In the genomic region with DNA sequence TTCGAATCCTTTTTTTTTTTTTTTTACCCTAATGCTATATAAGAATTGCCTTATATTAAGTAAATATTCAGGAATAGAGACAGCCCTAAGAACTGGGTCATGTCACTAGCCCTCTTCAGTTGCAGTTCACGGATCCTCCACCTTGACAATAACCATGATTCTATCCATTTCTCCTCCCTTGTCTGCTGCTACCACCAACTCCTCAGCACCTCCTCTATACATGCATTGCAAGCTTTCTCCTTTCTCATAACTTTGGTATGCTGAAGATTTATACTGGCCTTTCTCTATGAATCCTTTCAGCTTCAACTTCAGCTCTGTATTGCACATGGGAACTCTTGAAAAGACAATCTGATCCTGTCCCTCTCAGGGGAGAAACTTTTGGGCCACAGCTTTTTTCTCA, we compare ENCODE assay signal across 1 cellular context.
TF ChIP-seq lines count a peak whose summit lies in the region.

No MANE protein-coding gene starts in this region.

TF ChIP-seq in K562, 482 proteins besides CTCF, POLR2A, EP300 and RAD21:
- TF ChIP-seq CSDE1 (IDR thresholded peaks at IDR 0.05) (no peak), TGIF2 (CRISPR knock-in tag; IDR thresholded peaks at IDR 0.05) (no peak), POLR3G (IDR thresholded peaks at IDR 0.05; ENCODE audit: extremely low read depth, insufficient read length, insufficient replicate concordance) (no peak), ZNF124 (CRISPR knock-in tag; IDR thresholded peaks at IDR 0.05) (no peak), FOSL1 (tag; conservative IDR thresholded peaks at IDR 0.05) (no peak), SP1 (CRISPR knock-in tag; IDR thresholded peaks at IDR 0.05) (no peak), HSF4 (CRISPR knock-in tag; IDR thresholded peaks at IDR 0.05; ENCODE audit: borderline replicate concordance) (no peak), SNAPC5 (CRISPR knock-in tag; IDR thresholded peaks at IDR 0.05) (no peak), ELF4 (CRISPR knock-in tag; IDR thresholded peaks at IDR 0.05) (no peak), SMARCA4 (IDR thresholded peaks at IDR 0.05) (no peak), ZNF217 (CRISPR knock-in tag; IDR thresholded peaks at IDR 0.05) (no peak), ZNF586 (CRISPR knock-in tag; conservative IDR thresholded peaks at IDR 0.05) (no peak), ZNF436 (CRISPR knock-in tag; IDR thresholded peaks at IDR 0.05) (no peak), POLR2AphosphoS2 (IDR thresholded peaks at IDR 0.05; ENCODE audit: low read length) (no peak), CEBPG (CRISPR knock-in tag; IDR thresholded peaks at IDR 0.05) (no peak), CEBPG (tag; conservative IDR thresholded peaks at IDR 0.05 in 1 of 2, IDR thresholded peaks at IDR 0.05 in 1 of 2) (no peak), ARID4B (CRISPR knock-in tag; IDR thresholded peaks at IDR 0.05) (no peak), ARHGAP35 (IDR thresholded peaks at IDR 0.05; ENCODE audit: partially characterized antibody) (no peak)
- TF ChIP-seq, protein P1, sequence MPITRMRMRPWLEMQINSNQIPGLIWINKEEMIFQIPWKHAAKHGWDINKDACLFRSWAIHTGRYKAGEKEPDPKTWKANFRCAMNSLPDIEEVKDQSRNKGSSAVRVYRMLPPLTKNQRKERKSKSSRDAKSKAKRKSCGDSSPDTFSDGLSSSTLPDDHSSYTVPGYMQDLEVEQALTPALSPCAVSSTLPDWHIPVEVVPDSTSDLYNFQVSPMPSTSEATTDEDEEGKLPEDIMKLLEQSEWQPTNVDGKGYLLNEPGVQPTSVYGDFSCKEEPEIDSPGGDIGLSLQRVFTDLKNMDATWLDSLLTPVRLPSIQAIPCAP (CRISPR knock-in tag; IDR thresholded peaks at IDR 0.05; ENCODE audit: borderline replicate concordance) = no peak
- TF ChIP-seq, protein P2, sequence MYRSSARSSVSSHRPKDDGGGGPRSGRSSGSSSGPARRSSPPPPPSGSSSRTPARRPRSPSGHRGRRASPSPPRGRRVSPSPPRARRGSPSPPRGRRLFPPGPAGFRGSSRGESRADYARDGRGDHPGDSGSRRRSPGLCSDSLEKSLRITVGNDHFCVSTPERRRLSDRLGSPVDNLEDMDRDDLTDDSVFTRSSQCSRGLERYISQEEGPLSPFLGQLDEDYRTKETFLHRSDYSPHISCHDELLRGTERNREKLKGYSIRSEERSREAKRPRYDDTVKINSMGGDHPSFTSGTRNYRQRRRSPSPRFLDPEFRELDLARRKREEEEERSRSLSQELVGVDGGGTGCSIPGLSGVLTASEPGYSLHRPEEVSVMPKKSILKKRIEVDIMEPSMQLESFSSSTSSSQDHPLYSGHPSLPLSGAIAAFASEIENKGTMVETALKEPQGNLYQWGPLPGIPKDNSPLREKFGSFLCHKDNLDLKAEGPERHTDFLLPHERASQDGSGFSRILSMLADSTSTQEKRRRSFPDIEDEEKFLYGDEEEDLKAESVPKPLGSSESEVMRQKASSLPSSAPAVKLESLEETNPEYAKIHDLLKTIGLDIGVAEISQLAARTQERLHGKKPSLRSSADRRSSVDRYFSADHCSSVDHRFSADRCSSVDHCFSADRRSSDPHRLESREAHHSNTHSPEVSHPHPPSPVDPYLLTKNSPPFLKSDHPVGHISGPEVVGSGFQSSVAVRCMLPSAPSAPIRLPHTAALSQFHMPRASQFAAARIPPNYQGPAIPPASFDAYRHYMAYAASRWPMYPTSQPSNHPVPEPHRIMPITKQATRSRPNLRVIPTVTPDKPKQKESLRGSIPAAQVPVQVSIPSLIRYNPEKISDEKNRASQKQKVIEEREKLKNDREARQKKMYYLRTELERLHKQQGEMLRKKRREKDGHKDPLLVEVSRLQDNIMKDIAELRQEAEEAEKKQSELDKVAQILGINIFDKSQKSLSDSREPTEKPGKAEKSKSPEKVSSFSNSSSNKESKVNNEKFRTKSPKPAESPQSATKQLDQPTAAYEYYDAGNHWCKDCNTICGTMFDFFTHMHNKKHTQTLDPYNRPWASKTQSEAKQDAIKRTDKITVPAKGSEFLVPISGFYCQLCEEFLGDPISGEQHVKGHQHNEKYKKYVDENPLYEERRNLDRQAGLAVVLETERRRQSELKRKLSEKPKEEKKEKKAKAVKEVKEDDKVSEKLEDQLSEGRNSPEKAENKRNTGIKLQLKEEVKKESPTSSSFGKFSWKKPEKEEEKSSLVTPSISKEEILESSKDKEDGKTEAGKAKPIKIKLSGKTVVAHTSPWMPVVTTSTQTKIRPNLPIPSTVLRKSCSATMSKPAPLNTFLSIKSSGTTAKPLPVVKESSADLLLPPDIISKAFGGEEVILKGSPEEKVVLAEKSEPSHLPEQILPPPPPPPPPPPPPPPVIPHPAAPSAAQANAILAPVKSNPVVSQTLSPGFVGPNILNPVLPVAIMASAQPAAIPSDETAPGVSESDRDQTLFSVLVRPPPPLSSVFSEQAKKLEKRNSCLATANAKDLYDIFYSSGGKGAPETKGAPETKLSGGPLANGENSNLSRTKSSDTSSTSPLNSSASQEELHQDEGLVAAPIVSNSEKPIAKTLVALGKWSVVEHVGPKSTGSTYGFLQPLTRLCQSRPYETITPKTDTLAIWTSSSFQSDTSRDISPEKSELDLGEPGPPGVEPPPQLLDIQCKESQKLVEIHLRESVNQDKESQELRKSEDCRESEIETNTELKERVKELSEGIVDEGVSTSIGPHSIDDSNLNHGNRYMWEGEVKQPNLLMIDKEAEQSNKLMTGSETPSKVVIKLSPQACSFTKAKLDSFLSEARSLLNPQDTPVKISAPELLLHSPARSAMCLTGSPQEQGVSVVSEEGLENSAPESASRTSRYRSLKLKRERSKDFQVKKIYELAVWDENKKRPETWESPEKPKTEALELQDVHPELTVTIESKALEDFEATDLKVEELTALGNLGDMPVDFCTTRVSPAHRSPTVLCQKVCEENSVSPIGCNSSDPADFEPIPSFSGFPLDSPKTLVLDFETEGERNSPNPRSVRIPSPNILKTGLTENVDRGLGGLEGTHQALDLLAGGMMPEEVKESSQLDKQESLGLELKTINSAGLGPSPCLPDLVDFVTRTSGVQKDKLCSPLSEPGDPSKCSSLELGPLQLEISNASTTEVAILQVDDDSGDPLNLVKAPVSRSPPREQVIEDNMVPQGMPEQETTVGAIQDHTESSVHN (IDR thresholded peaks at IDR 0.05; ENCODE audit: borderline replicate concordance in 1 of 2, low read depth in 1 of 2) = no peak
- TF ChIP-seq, protein P3, sequence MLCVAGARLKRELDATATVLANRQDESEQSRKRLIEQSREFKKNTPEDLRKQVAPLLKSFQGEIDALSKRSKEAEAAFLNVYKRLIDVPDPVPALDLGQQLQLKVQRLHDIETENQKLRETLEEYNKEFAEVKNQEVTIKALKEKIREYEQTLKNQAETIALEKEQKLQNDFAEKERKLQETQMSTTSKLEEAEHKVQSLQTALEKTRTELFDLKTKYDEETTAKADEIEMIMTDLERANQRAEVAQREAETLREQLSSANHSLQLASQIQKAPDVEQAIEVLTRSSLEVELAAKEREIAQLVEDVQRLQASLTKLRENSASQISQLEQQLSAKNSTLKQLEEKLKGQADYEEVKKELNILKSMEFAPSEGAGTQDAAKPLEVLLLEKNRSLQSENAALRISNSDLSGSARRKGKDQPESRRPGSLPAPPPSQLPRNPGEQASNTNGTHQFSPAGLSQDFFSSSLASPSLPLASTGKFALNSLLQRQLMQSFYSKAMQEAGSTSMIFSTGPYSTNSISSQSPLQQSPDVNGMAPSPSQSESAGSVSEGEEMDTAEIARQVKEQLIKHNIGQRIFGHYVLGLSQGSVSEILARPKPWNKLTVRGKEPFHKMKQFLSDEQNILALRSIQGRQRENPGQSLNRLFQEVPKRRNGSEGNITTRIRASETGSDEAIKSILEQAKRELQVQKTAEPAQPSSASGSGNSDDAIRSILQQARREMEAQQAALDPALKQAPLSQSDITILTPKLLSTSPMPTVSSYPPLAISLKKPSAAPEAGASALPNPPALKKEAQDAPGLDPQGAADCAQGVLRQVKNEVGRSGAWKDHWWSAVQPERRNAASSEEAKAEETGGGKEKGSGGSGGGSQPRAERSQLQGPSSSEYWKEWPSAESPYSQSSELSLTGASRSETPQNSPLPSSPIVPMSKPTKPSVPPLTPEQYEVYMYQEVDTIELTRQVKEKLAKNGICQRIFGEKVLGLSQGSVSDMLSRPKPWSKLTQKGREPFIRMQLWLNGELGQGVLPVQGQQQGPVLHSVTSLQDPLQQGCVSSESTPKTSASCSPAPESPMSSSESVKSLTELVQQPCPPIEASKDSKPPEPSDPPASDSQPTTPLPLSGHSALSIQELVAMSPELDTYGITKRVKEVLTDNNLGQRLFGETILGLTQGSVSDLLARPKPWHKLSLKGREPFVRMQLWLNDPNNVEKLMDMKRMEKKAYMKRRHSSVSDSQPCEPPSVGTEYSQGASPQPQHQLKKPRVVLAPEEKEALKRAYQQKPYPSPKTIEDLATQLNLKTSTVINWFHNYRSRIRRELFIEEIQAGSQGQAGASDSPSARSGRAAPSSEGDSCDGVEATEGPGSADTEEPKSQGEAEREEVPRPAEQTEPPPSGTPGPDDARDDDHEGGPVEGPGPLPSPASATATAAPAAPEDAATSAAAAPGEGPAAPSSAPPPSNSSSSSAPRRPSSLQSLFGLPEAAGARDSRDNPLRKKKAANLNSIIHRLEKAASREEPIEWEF (CRISPR knock-in tag; IDR thresholded peaks at IDR 0.05) = no peak
